In the genomic region with DNA sequence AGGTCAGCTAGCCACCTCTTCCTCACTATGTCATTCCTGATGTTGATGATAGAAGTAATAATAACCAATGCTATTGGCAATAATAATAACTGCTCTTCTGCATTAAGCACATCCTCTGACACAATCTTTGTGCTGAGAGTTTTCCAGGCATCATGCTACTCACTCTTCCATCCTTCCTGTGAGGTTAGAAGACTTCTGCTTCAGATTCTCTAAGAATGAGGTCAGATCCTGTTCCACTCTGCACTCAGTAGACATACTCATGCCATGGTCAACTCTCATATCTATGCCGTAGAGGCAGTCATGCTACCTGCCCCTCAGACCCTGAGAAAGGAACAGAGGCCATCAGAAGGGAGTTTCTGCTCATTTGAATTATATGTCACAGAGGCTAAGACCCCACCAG, we compare ENCODE assay signal across 18 cellular contexts.
"Had no signal": no experiment of that assay in that cellular context is flagged by ENCODE, and none has a peak within 500 bp of the region (broad histone marks: within the 10 kb centered on the region; RNA-seq: fewer than 3 reads in every experiment).

No MANE protein-coding gene starts in this region.

- H3K4me2 ChIP-seq: hepatocyte had no signal

- H3K27ac Mint-ChIP-seq: activated naive CD8-positive, alpha-beta T cell; activated T-cell treated with anti-CD3 and anti-CD28 coated beads, Interleukin-2, amount 50 U/mL, for 24 hours; T-helper 1 cell treated with Interleukin-12 subunit alpha and Interleukin-12 subunit beta and Interleukin-4 antibody, amounts not matched to agents 30 μg/mL and 1 μg/mL, for 36 hours had no signal

- H3K4me1 ChIP-seq: colonic mucosa, gastroesophageal sphincter, parathyroid adenoma, suprapubic skin, upper lobe of left lung had no signal

- ATAC-seq: gastroesophageal sphincter; left cardiac atrium; stimulated activated naive CD8-positive, alpha-beta T cell treated with anti-CD3 and anti-CD28 coated beads, Interleukin-15, Interleukin-2, amounts not matched to agents 100 U/mL and 50 U/mL, for 24 hours had no signal

- DNase-seq: activated CD4-positive, alpha-beta T cell treated with anti-CD3 and anti-CD28 coated beads, Interleukin-2, amount 50 U/mL, for 1 hour; activated CD4-positive, CD25-positive, alpha-beta regulatory T cell; activated effector memory CD4-positive, alpha-beta T cell treated with anti-CD3 and anti-CD28 coated beads, Interleukin-2, amount 50 U/mL, for 16 hours; activated T-cell treated with anti-CD3 and anti-CD28 coated beads, Interleukin-2, amount 50 U/mL, for 24 hours; colonic mucosa; left cardiac atrium; naive B cell; stimulated activated CD4-positive, alpha-beta T cell treated with anti-CD3 and anti-CD28 coated beads, Interleukin-4, amount 100 ng/mL, for 1 hour; stimulated activated CD8-positive, alpha-beta memory T cell treated with anti-CD3 and anti-CD28 coated beads, Interleukin-4, amount 100 ng/mL, for 48 hours; stimulated activated naive CD8-positive, alpha-beta T cell treated with anti-CD3 and anti-CD28 coated beads, Interleukin-15, Interleukin-2, amounts not matched to agents 100 U/mL and 50 U/mL, for 24 hours; upper lobe of left lung had no signal

- H3K27ac ChIP-seq: cardiac muscle cell, colonic mucosa, gastroesophageal sphincter, hepatocyte, parathyroid adenoma, suprapubic skin, upper lobe of left lung had no signal

- H3K27me3 Mint-ChIP-seq: activated naive CD8-positive, alpha-beta T cell; activated T-cell treated with anti-CD3 and anti-CD28 coated beads, Interleukin-2, amount 50 U/mL, for 24 hours had no signal

- H3K9me3 ChIP-seq: colonic mucosa, gastroesophageal sphincter, suprapubic skin, upper lobe of left lung had no signal

- H3K4me3 ChIP-seq: cardiac muscle cell, colonic mucosa, gastroesophageal sphincter, hepatocyte, suprapubic skin, upper lobe of left lung had no signal

- H3K9ac ChIP-seq: parathyroid adenoma had no signal

- H3K79me2 ChIP-seq: hepatocyte, parathyroid adenoma had no signal

- H3K27me3 ChIP-seq: cardiac muscle cell, colonic mucosa, hepatocyte, suprapubic skin, upper lobe of left lung had no signal

- H3K36me3 ChIP-seq: cardiac muscle cell, colonic mucosa, gastroesophageal sphincter, suprapubic skin, upper lobe of left lung had no signal

- H3K4me3 Mint-ChIP-seq: activated naive CD8-positive, alpha-beta T cell; activated T-cell treated with anti-CD3 and anti-CD28 coated beads, Interleukin-2, amount 50 U/mL, for 24 hours; T-helper 1 cell treated with Interleukin-12 subunit alpha and Interleukin-12 subunit beta and Interleukin-4 antibody, amounts not matched to agents 30 μg/mL and 1 μg/mL, for 36 hours had no signal

- H2AFZ ChIP-seq: hepatocyte, parathyroid adenoma had no signal
